ENCODE assay signal across 15 cellular contexts in the genomic region with DNA sequence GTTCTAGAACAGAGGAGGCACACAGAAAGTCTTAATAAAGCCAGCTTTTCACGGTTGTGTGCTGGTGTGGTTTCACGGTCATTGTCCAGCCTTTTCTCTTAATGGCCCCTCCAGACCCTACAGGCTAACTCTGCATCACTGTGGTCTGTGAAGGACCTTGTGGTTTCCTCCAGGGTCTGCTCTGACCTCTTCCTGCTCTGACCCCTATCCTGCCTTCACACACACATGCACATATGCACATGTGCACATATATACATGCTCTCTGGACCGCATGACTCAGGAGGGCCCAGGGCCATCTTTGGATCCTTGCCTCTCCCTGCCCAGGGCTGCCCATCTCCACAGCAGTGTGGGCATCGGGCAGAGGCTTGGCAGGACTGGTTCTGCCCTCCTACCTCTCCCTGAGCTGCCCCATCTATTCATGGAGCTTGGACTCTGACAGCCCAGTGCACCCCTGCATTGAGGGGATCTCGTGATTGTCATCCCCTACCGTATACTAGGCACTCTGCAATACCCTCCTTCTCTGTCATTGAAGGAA.
DNase-seq lines count a peak whose midpoint lies in the region; ATAC-seq and TF ChIP-seq lines count a peak whose summit lies in the region.
"Had no signal": no experiment of that assay in that cellular context is flagged by ENCODE, and none has a peak within 500 bp of the region (broad histone marks: within the 10 kb centered on the region; RNA-seq: fewer than 3 reads in every experiment).

No MANE protein-coding gene starts in this region.

- dilution Hi-C loops in IMR-90 (cut with HindIII; ENCODE audit: low sequenced_read_pairs, unreplicated experiment) = no loop called here

- no peak for TF ChIP-seq POLR2A in IMR-90 (IDR thresholded peaks at IDR 0.05; ENCODE audit: low read depth, low read length)

- no peak overlapping the region for H2AK5ac ChIP-seq in IMR-90 (ENCODE audit: low read depth, low read length)

- H3K9me1 ChIP-seq in IMR-90 (ENCODE audit: insufficient read depth, low read length) = no peaks in the 10 kb centered on the region

- no peak overlapping the region for H4K5ac ChIP-seq in IMR-90 (ENCODE audit: low read depth, low read length)

- in situ Hi-C loops in IMR-90 (cut with MboI; ENCODE audit: low sequenced_read_pairs) = no loop called here

- 60% methylated on average over 1 of the region's 6 CpGs; no CpG with 5 or more reads in 1 of the 2 experiments for WGBS in IMR-90 (ENCODE audit: extremely low coverage in 2 of 2, insufficient read length in 1 of 2), 2 experiments

- H3K4me1 ChIP-seq in IMR-90 (ENCODE audit: control insufficient read depth, insufficient read depth, low read length) = no peaks in the 10 kb centered on the region
- H3K4me1 ChIP-seq: BLaER1 treated with 17β-estradiol and CSF1 and Interleukin-3, amounts not matched to agents 10 nM and 100 nM had no signal

- H3K27ac ChIP-seq in IMR-90 (ENCODE audit: insufficient read depth, low read length) = no peak overlapping the region
- H3K27ac ChIP-seq: BLaER1 treated with 17β-estradiol and CSF1 and Interleukin-3, amounts not matched to agents 10 nM and 100 nM had no signal

- no peak overlapping the region for H2AFZ ChIP-seq in IMR-90 (replicated peaks; ENCODE audit: low read length, poor library complexity)

- H2AK9ac ChIP-seq in IMR-90 (replicated peaks; ENCODE audit: low read depth, low read length, poor library complexity) = peak overlapping the region; percentile 11

- H3K27ac Mint-ChIP-seq in osteocyte (ENCODE audit: unreplicated experiment) (no peak overlapping the region), type B pancreatic cell (no peak overlapping the region)
- H3K27ac Mint-ChIP-seq: B cell; CD8-positive, alpha-beta T cell; H9 had no signal

- H2BK5ac ChIP-seq in IMR-90 (ENCODE audit: low read depth, low read length, poor library complexity, severe bottlenecking) = no peak overlapping the region

- CTCF ChIA-PET in IMR-90 (lab: Yijun Ruan, JAX) = no interaction called here

- no peak overlapping the region for H3K56ac ChIP-seq in IMR-90 (ENCODE audit: extremely low read depth, insufficient read depth, low read length)

- H2BK120ac ChIP-seq in IMR-90 (ENCODE audit: low read depth, low read length) = no peak overlapping the region

- no peak overlapping the region for H3K18ac ChIP-seq in IMR-90 (ENCODE audit: low read depth, low read length)

- H3K36me3 ChIP-seq in IMR-90 (ENCODE audit: control insufficient read depth, insufficient read depth, low read length) = no peaks in the 10 kb centered on the region
- H3K36me3 ChIP-seq: BLaER1 treated with 17β-estradiol and CSF1 and Interleukin-3, amounts not matched to agents 10 nM and 100 nM had no signal

- POLR2A ChIA-PET in IMR-90 (lab: Charles Lee; ENCODE audit: unreplicated experiment) = no interaction called here

- intact Hi-C loops in IMR-90 (cut with micrococcal nuclease) = no loop called here

- H3K4me1 Mint-ChIP-seq in osteocyte (ENCODE audit: unreplicated experiment) = no peaks in the 10 kb centered on the region
- H3K4me1 Mint-ChIP-seq in type B pancreatic cell (ENCODE audit: unreplicated experiment) = no peaks in the 10 kb centered on the region
- H3K4me1 Mint-ChIP-seq: B cell had no signal

- H3K4me3 Mint-ChIP-seq in osteocyte (ENCODE audit: unreplicated experiment) (no peak overlapping the region), type B pancreatic cell (no peak overlapping the region)
- H3K4me3 Mint-ChIP-seq: B cell; CD8-positive, alpha-beta T cell; H9 had no signal

- no peak overlapping the region for H3K9ac ChIP-seq in IMR-90 (ENCODE audit: low read depth, low read length)
- H3K9ac ChIP-seq: BLaER1 treated with 17β-estradiol and CSF1 and Interleukin-3, amounts not matched to agents 10 nM and 100 nM had no signal

- H3K9me3 Mint-ChIP-seq in osteocyte (ENCODE audit: unreplicated experiment) = no peaks in the 10 kb centered on the region
- H3K9me3 Mint-ChIP-seq in type B pancreatic cell = no peaks in the 10 kb centered on the region
- H3K9me3 Mint-ChIP-seq: CD8-positive, alpha-beta T cell; H9 had no signal

- no TSS peak for BruUV-seq in IMR-90 (replicated peaks; lab: Mats Ljungman, UMichigan)

- no peak for DNase-seq in IMR-90
- DNase-seq in foreskin melanocyte = peak; percentile 54
- peak; percentile 65 for DNase-seq in osteocyte (ENCODE audit: extremely low spot score, unreplicated experiment)
- peak; percentile 60 for DNase-seq in type B pancreatic cell (ENCODE audit: extremely low spot score, unreplicated experiment)
- DNase-seq in HT-29 (ENCODE audit: low spot score) = no peak
- no peak for DNase-seq in foreskin fibroblast
- no peak for DNase-seq in NCI-H526 (lab: John Stamatoyannopoulos, UW)
- DNase-seq: 8988T; Calu3; CD8-positive, alpha-beta T cell; DMS79 treated with DMSO at 0.1 percent for 48 hours; H9 had no signal

- H3K36me3 Mint-ChIP-seq in osteocyte (ENCODE audit: unreplicated experiment) (no peaks in the 10 kb centered on the region), type B pancreatic cell (no peaks in the 10 kb centered on the region)
- H3K36me3 Mint-ChIP-seq: CD8-positive, alpha-beta T cell had no signal

- TF ChIP-seq CTCF in IMR-90 (conservative IDR thresholded peaks at IDR 0.05; ENCODE audit: low read depth, low read length) (no peak), osteocyte (IDR thresholded peaks at IDR 0.05) (no peak), type B pancreatic cell (conservative IDR thresholded peaks at IDR 0.05) (no peak), foreskin fibroblast (IDR thresholded peaks at IDR 0.05; ENCODE audit: low read depth, low read length) (no peak)

- H3K9me3 ChIP-seq in IMR-90 (ENCODE audit: control insufficient read depth, insufficient read depth, low read length) = no peaks in the 10 kb centered on the region
- H3K9me3 ChIP-seq: BLaER1 treated with 17β-estradiol and CSF1 and Interleukin-3, amounts not matched to agents 10 nM and 100 nM had no signal

- H2BK20ac ChIP-seq in IMR-90 (ENCODE audit: low read depth, low read length) = no peak overlapping the region

- H3K4me3 ChIP-seq in IMR-90 (ENCODE audit: insufficient read depth, low read depth, low read length) (no peak overlapping the region), foreskin fibroblast (ENCODE audit: low read depth in 1 of 2, low read length in 2 of 2) (no peak overlapping the region)
- H3K4me3 ChIP-seq: BLaER1 treated with 17β-estradiol and CSF1 and Interleukin-3, amounts not matched to agents 10 nM and 100 nM; GM12878 had no signal

- no peak for ATAC-seq in IMR-90 (ENCODE audit: low read depth)
- ATAC-seq: CD8-positive, alpha-beta T cell; GM12878 had no signal

- H4K20me1 ChIP-seq in IMR-90 (ENCODE audit: insufficient read depth, low read length) = no peaks in the 10 kb centered on the region

- peaks cover 1% of the 10 kb centered on the region; the same call in 1 of the 2 replicates for H3K27me3 ChIP-seq in IMR-90 (ENCODE audit: control insufficient read depth, insufficient read depth, low read length)
- H3K27me3 ChIP-seq: BLaER1 treated with 17β-estradiol and CSF1 and Interleukin-3, amounts not matched to agents 10 nM and 100 nM had no signal

- no peak overlapping the region for H2BK15ac ChIP-seq in IMR-90 (ENCODE audit: low read depth, low read length)

- no peak overlapping the region for H3K23ac ChIP-seq in IMR-90 (ENCODE audit: low read depth, low read length)

- no peaks in the 10 kb centered on the region for H3K79me1 ChIP-seq in IMR-90 (ENCODE audit: low read depth in 1 of 2, low read length in 2 of 2)

- H3K14ac ChIP-seq in IMR-90 (replicated peaks; ENCODE audit: low read depth, low read length) = no peak overlapping the region

- H4K8ac ChIP-seq in IMR-90 (ENCODE audit: low read depth in 2 of 2, low read length in 2 of 2) = no peak overlapping the region

- H3K27me3 Mint-ChIP-seq in osteocyte (ENCODE audit: unreplicated experiment) = peaks cover under 1% of the 10 kb centered on the region
- H3K27me3 Mint-ChIP-seq in type B pancreatic cell = peaks cover 28% of the 10 kb centered on the region

- no peak overlapping the region for H3K4ac ChIP-seq in IMR-90 (ENCODE audit: low read depth, low read length)

- no peak for TF ChIP-seq RAD21 in IMR-90 (IDR thresholded peaks at IDR 0.05; ENCODE audit: low read length)

- H4K91ac ChIP-seq in IMR-90 (ENCODE audit: insufficient read depth, low read depth, low read length) = no peak overlapping the region

- H3K4me2 ChIP-seq in IMR-90 (ENCODE audit: low read depth, low read length) = no peak overlapping the region
- H3K4me2 ChIP-seq: BLaER1 treated with 17β-estradiol and CSF1 and Interleukin-3, amounts not matched to agents 10 nM and 100 nM had no signal

TF ChIP-seq in IMR-90, 13 proteins besides CTCF, POLR2A, EP300 and RAD21:
- no peak for TF ChIP-seq CHD1 (IDR thresholded peaks at IDR 0.05; ENCODE audit: low read depth, low read length)
- TF ChIP-seq, protein P1, sequence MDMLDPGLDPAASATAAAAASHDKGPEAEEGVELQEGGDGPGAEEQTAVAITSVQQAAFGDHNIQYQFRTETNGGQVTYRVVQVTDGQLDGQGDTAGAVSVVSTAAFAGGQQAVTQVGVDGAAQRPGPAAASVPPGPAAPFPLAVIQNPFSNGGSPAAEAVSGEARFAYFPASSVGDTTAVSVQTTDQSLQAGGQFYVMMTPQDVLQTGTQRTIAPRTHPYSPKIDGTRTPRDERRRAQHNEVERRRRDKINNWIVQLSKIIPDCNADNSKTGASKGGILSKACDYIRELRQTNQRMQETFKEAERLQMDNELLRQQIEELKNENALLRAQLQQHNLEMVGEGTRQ (IDR thresholded peaks at IDR 0.05; ENCODE audit: low read depth, low read length) = no peak
- TF ChIP-seq CEBPB (IDR thresholded peaks at IDR 0.05; ENCODE audit: low read depth, low read length) = no peak
- TF ChIP-seq RFX5 (IDR thresholded peaks at IDR 0.05; ENCODE audit: low read depth, low read length) = no peak
- TF ChIP-seq RCOR1 (IDR thresholded peaks at IDR 0.05; ENCODE audit: insufficient replicate concordance, low read length) = no peak

Comparison
In these comparisons a context has a peak if more than half of its experiments do, and no peak if none do; other contexts are left out.
1. DNase-seq: peak in foreskin melanocyte (single experiment), osteocyte (single experiment) and type B pancreatic cell (single experiment); none in IMR-90 (single experiment), HT-29 (single experiment), foreskin fibroblast (0 of 2) and NCI-H526 (0 of 2).